8 cellular contexts compared by ENCODE assay signal in the genomic region with DNA sequence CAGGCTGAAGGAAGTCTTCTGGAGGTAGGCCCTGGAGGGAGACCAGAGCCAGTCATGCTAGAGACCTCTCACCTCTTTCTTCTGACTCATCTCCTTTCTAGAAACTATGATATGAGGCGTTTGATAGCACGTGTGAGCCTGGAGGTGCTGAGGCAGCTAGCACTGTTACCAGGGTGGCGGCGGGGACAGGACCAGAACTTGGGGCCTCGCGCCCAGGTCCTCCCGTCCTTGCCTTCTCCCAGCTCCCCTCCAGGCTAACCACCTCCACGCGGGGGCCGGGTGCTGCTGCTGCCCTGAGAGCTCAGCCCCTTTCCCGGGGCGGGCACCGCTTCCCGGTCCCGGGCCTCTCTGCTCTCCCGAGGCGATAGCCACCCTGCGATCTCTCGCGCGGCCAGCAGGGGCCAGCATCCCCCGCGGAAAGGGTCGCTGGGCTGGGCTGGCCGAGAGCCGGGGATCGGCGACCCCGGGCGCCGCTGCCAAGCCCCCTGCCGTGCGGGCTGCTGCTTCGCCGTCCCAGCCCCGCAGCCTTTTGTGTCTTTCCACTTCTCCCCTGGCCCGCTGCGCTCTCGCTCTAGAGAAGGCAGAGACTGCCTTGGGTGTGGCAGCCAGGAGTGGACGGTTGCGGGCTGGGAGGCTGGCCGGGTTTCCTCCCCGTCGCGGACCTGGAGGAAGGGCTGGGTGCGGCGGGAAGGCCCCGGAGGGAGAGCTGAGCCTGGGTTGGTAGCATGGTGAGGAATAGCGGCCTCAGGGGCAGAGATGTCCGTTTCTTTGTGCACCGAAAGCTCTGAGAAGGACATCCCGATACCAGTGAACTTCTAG. TPM values are rescaled to one million over a fixed set of nuclear protein-coding genes. Genes with fewer than 3 reads are reported as not detected.
DNase-seq lines count a peak whose midpoint lies in the region; ATAC-seq and TF ChIP-seq lines count a peak whose summit lies in the region.

No MANE protein-coding gene starts in this region.

- no peaks in the 10 kb centered on the region for H3K9me3 ChIP-seq in thyroid gland

- H3K4me3 Mint-ChIP-seq in activated naive CD8-positive, alpha-beta T cell = peak overlapping the region; percentile 38
- peak overlapping the region; percentile 66 for H3K4me3 Mint-ChIP-seq in osteocyte (ENCODE audit: unreplicated experiment)

- no peaks in the 10 kb centered on the region for H3K27me3 ChIP-seq in thyroid gland

- peaks cover 6 to 20% of the 10 kb centered on the region in 2 donors for H3K4me1 ChIP-seq in thyroid gland

- H3K4me1 Mint-ChIP-seq in activated naive CD8-positive, alpha-beta T cell (ENCODE audit: low read depth) = no peaks in the 10 kb centered on the region
- H3K4me1 Mint-ChIP-seq in osteocyte (ENCODE audit: unreplicated experiment) = peaks cover 4% of the 10 kb centered on the region

- H3K27me3 Mint-ChIP-seq in activated naive CD8-positive, alpha-beta T cell = peaks cover 7% of the 10 kb centered on the region
- no peaks in the 10 kb centered on the region for H3K27me3 Mint-ChIP-seq in osteocyte (ENCODE audit: unreplicated experiment)

- intact Hi-C loops in head of caudate nucleus (cut with DNase I) = loop anchor here (2.0 to 5.0 kb wide), 2 partner anchors 270 to 316 kb away; no protein-coding TSS in a partner anchor
- intact Hi-C loops in thyroid gland (cut with DNase I) = loop anchor here (2.0 kb wide), 1 partner anchor 316 kb away; no protein-coding TSS in a partner anchor

- no peaks in the 10 kb centered on the region for H3K9me3 Mint-ChIP-seq in activated naive CD8-positive, alpha-beta T cell (ENCODE audit: low read depth)
- no peaks in the 10 kb centered on the region for H3K9me3 Mint-ChIP-seq in osteocyte (ENCODE audit: unreplicated experiment)

- H3K27ac Mint-ChIP-seq in activated naive CD8-positive, alpha-beta T cell = no peak overlapping the region
- H3K27ac Mint-ChIP-seq in osteocyte (ENCODE audit: unreplicated experiment) = peak overlapping the region; percentile 10

- no peaks in the 10 kb centered on the region for H3K36me3 Mint-ChIP-seq in activated naive CD8-positive, alpha-beta T cell
- no peaks in the 10 kb centered on the region for H3K36me3 Mint-ChIP-seq in osteocyte (ENCODE audit: unreplicated experiment)

- no peak for TF ChIP-seq POLR2A in thyroid gland (IDR thresholded peaks at IDR 0.05)

- H3K4me3 ChIP-seq in thyroid gland (replicated peaks in 1 of 3) = peak overlapping the region; percentile 21 to 77 (median 57)

- H3K36me3 ChIP-seq in thyroid gland = no peaks in the 10 kb centered on the region

- H3K27ac ChIP-seq in thyroid gland = peak overlapping the region in 2 of 3 donors; percentile 77 to 78

- DNase-seq in G401 (ENCODE audit: low spot score) = peak; percentile 62
- peak; percentile 12 for DNase-seq in KG1 (lab: John Stamatoyannopoulos, UW)
- peak; percentile 31 to 90 (median 79) for DNase-seq in head of caudate nucleus
- DNase-seq in osteocyte (ENCODE audit: extremely low spot score, unreplicated experiment) = peak; percentile 94
- peak; percentile 67 to 70 for DNase-seq in thyroid gland

- TF ChIP-seq CTCF in osteocyte (IDR thresholded peaks at IDR 0.05) (peak; percentile 100), thyroid gland (IDR thresholded peaks at IDR 0.05) (peak; percentile 89 to 99 (median 98))

- 10 to 23% methylated on average over 16 to 31 of the region's 52 CpGs for WGBS in thyroid gland, 2 donors

- in situ Hi-C loops in G401 (cut with HindIII; ENCODE audit: low sequenced_read_pairs) = no loop called here

- ATAC-seq in GM21786 (IDR thresholded peaks at IDR 0.05; ENCODE audit: unreplicated experiment) (peak; percentile 91), SK-N-SH treated with all-trans-retinoic acid at 6 μM for 48 hours (peak; percentile 95)

TF ChIP-seq in SK-N-SH treated with all-trans-retinoic acid at 6 μM for 48 hours, 23 proteins besides CTCF, POLR2A, EP300 and RAD21:
- TF ChIP-seq CREB5 (CRISPR knock-in tag; IDR thresholded peaks at IDR 0.05; ENCODE audit: low read depth) (no peak), ISL1 (CRISPR knock-in tag; IDR thresholded peaks at IDR 0.05) (peak; percentile 24; the same call in 1 of the 2 replicates), RARB (CRISPR knock-in tag; IDR thresholded peaks at IDR 0.05) (no peak)

RNA-seq across cellular contexts. Expression of gene TMEM17, which starts 49.1 kb away (rescaled TPM):
- total RNA-seq in G401 (2014; rRNA removed; shearing (Covaris generic)) = 1.3 and 2.4 TPM in 2 replicates
- total RNA-seq in osteocyte = 2.1 and 2.6 TPM in 2 replicates
- total RNA-seq in thyroid gland = 1 to 10 TPM; 2.1 to 6.0 (median 4.8) TPM

Comparison
In these comparisons a context has a peak if more than half of its experiments do, and no peak if none do; other contexts are left out.
1. Peak in every context shown above with its lines: DNase-seq, ATAC-seq, H3K4me3 ChIP-seq and H3K27ac ChIP-seq.
2. DNase-seq: peak in every context shown above with its lines; median percentile 94 in osteocyte; 79 in head of caudate nucleus; 68 in thyroid gland; 62 in G401; 12 in KG1.